Comparison of ENCODE assay signal across 21 cellular contexts in the genomic region with DNA sequence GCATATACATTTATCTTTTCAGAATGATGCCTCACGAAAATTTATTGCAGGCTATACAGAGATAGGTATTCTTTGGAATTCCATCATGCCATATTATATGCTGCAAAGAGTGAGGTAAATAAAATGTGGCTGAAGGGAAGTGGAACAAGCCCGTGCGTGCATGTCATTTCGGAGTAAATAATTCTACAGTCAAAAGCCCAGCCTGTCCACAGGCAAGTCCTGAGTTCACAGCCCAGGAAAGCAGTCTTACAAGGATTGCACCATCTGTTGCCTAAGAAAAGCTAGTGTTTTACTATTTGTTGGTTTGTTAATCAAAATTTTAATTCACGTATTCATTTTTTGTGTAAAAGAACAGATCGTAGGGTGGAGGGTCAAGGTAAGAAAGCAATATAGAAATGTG.
DNase-seq lines count a peak whose midpoint lies in the region; ATAC-seq and TF ChIP-seq lines count a peak whose summit lies in the region.
"Had no signal": no experiment of that assay in that cellular context is flagged by ENCODE, and none has a peak within 500 bp of the region (broad histone marks: within the 10 kb centered on the region; RNA-seq: fewer than 3 reads in every experiment).

No MANE protein-coding gene starts in this region.

- TF ChIP-seq POLR2A in gastrocnemius medialis (IDR thresholded peaks at IDR 0.05) = no peak

- H3K27ac ChIP-seq in smooth muscle cell (ENCODE audit: low read depth) (peak overlapping the region; percentile 68), gastrocnemius medialis (no peak overlapping the region)
- H3K27ac ChIP-seq: right atrium auricular region, SJSA1 had no signal

- no peaks in the 10 kb centered on the region for H3K4me1 ChIP-seq in smooth muscle cell (ENCODE audit: low read depth)
- no peaks in the 10 kb centered on the region for H3K4me1 ChIP-seq in gastrocnemius medialis
- H3K4me1 ChIP-seq: HAP-1, right atrium auricular region, SJSA1 had no signal

- H3K4me3 ChIP-seq in smooth muscle cell (no peak overlapping the region), gastrocnemius medialis (no peak overlapping the region)
- H3K4me3 ChIP-seq: HAP-1, right atrium auricular region, SJSA1 had no signal

- no peaks in the 10 kb centered on the region for H3K36me3 Mint-ChIP-seq in brain
- peaks cover 0 to 11% of the 10 kb centered on the region in 2 donors for H3K36me3 Mint-ChIP-seq in activated naive CD4-positive, alpha-beta T cell treated with anti-CD3 and anti-CD28 coated beads, Interleukin-2, amount 50 U/mL, for 72 hours

- H3K27me3 ChIP-seq in smooth muscle cell (ENCODE audit: low read depth) (no peaks in the 10 kb centered on the region), gastrocnemius medialis (no peaks in the 10 kb centered on the region)
- H3K27me3 ChIP-seq: right atrium auricular region, SJSA1 had no signal

- intact Hi-C loops in gastrocnemius medialis (cut with DNase I; ENCODE audit: low total_unique reads) = no loop called here

- no peaks in the 10 kb centered on the region for H3K36me3 ChIP-seq in smooth muscle cell (ENCODE audit: low read depth)
- no peaks in the 10 kb centered on the region for H3K36me3 ChIP-seq in gastrocnemius medialis
- H3K36me3 ChIP-seq: HAP-1, right atrium auricular region, SJSA1 had no signal

- in situ Hi-C loops in gastrocnemius medialis (cut with MboI; ENCODE audit: low sequenced_read_pairs in 4 of 4) = no loop called here

- no peak overlapping the region for H3K9ac ChIP-seq in smooth muscle cell (ENCODE audit: low read depth)

- peaks cover 11% of the 10 kb centered on the region for H3K27me3 Mint-ChIP-seq in brain

- H3K79me2 ChIP-seq in smooth muscle cell (ENCODE audit: low read depth) = no peaks in the 10 kb centered on the region

- H3K4me3 Mint-ChIP-seq in brain = peak overlapping the region in 2 of 5 experiments; percentile 7 to 36
- H3K4me3 Mint-ChIP-seq: activated naive CD4-positive, alpha-beta T cell treated with anti-CD3 and anti-CD28 coated beads for 36 hours; activated T-cell treated with anti-CD3 and anti-CD28 coated beads, Interleukin-2, amount 50 U/mL, for 72 hours; T-helper 1 cell treated with Interleukin-12 subunit alpha and Interleukin-12 subunit beta and Interleukin-4 antibody, amounts not matched to agents 30 μg/mL and 1 μg/mL, for 36 hours had no signal

- 75% methylated on average over 6 of the region's 6 CpGs for WGBS in smooth muscle cell (ENCODE audit: low lambda C conversion rate)

- peak; percentile 4 for DNase-seq in HPDE6-E6E7 (ENCODE audit: extremely low spot score)
- peak; percentile 42 for DNase-seq in fibroblast of the conjunctiva (ENCODE audit: low read depth)
- DNase-seq in smooth muscle cell (lab: John Stamatoyannopoulos, UW; ENCODE audit: unreplicated experiment) = no peak
- DNase-seq in activated naive CD4-positive, alpha-beta T cell treated with anti-CD3 and anti-CD28 coated beads, Interleukin-2, amount 50 U/mL, for 72 hours (ENCODE audit: low spot score in 2 of 2) = no peak
- DNase-seq in gastrocnemius medialis = no peak
- DNase-seq in DMS53 (lab: John Stamatoyannopoulos, UW) = no peak
- DNase-seq: activated CD4-positive, alpha-beta T cell treated with anti-CD3 and anti-CD28 coated beads for 4 hours; activated naive CD4-positive, alpha-beta T cell treated with anti-CD3 and anti-CD28 coated beads for 36 hours; activated T-cell treated with anti-CD3 and anti-CD28 coated beads, Interleukin-2, amount 50 U/mL, for 72 hours; anterior cingulate cortex; DMS79 treated with DMSO at 0.1 percent for 48 hours; glutamatergic neuron; KG1; NCI-H1694 treated with DMSO at 0.1 percent for 48 hours; PC-3; stimulated activated CD4-positive, alpha-beta T cell treated with anti-CD3 and anti-CD28 coated beads, Interleukin-15, amount 100 ng/mL, for 24 hours had no signal

- no peaks in the 10 kb centered on the region for H3F3A ChIP-seq in smooth muscle cell (ENCODE audit: low read depth)

- H3K27ac Mint-ChIP-seq in brain = peak overlapping the region in 3 of 5 experiments; percentile 6 to 86 (median 43)
- H3K27ac Mint-ChIP-seq in activated naive CD4-positive, alpha-beta T cell treated with anti-CD3 and anti-CD28 coated beads, Interleukin-2, amount 50 U/mL, for 72 hours = no peak overlapping the region
- H3K27ac Mint-ChIP-seq: activated naive CD4-positive, alpha-beta T cell treated with anti-CD3 and anti-CD28 coated beads for 36 hours; activated T-cell treated with anti-CD3 and anti-CD28 coated beads, Interleukin-2, amount 50 U/mL, for 72 hours; T-helper 1 cell treated with Interleukin-12 subunit alpha and Interleukin-12 subunit beta and Interleukin-4 antibody, amounts not matched to agents 30 μg/mL and 1 μg/mL, for 36 hours had no signal

- peak overlapping the region; percentile 0 for H2AFZ ChIP-seq in smooth muscle cell (ENCODE audit: low read depth)

- H3K4me1 Mint-ChIP-seq in brain = peaks cover 14% of the 10 kb centered on the region

- no peak for ATAC-seq in activated naive CD4-positive, alpha-beta T cell treated with anti-CD3 and anti-CD28 coated beads, Interleukin-2, amount 50 U/mL, for 72 hours
- ATAC-seq in gastrocnemius medialis = no peak
- ATAC-seq: activated T-cell treated with anti-CD3 and anti-CD28 coated beads, Interleukin-2, amount 50 U/mL, for 72 hours; PC-3 had no signal

- no peak overlapping the region for H3K4me2 ChIP-seq in smooth muscle cell

- no peaks in the 10 kb centered on the region for H4K20me1 ChIP-seq in smooth muscle cell (ENCODE audit: low read depth)

- H3K9me3 ChIP-seq in smooth muscle cell (replicated peaks; ENCODE audit: low read depth) = no peaks in the 10 kb centered on the region
- no peaks in the 10 kb centered on the region for H3K9me3 ChIP-seq in gastrocnemius medialis
- H3K9me3 ChIP-seq: HAP-1, right atrium auricular region, SJSA1 had no signal

- TF ChIP-seq CTCF in brain (conservative IDR thresholded peaks at IDR 0.05) = no peak
- TF ChIP-seq CTCF in smooth muscle cell (IDR thresholded peaks at IDR 0.05; ENCODE audit: borderline replicate concordance, insufficient read depth, poor library complexity, severe bottlenecking) = no peak
- no peak for TF ChIP-seq CTCF in gastrocnemius medialis (IDR thresholded peaks at IDR 0.05 in 4 of 5, conservative IDR thresholded peaks at IDR 0.05 in 1 of 5)

- peaks cover 3 to 19% (median 14%) of the 10 kb centered on the region in 5 experiments for H3K9me3 Mint-ChIP-seq in brain
- H3K9me3 Mint-ChIP-seq in activated naive CD4-positive, alpha-beta T cell treated with anti-CD3 and anti-CD28 coated beads, Interleukin-2, amount 50 U/mL, for 72 hours = peaks cover 4 to 18% of the 10 kb centered on the region in 2 donors

Comparison
In these comparisons a context has a peak if more than half of its experiments do, and no peak if none do; other contexts are left out.
1. DNase-seq: peak in HPDE6-E6E7 (single experiment) and fibroblast of the conjunctiva (single experiment); none in smooth muscle cell (single experiment), activated naive CD4-positive, alpha-beta T cell treated with anti-CD3 and anti-CD28 coated beads, Interleukin-2, amount 50 U/mL, for 72 hours (0 of 2), gastrocnemius medialis (0 of 2) and DMS53 (single experiment).
2. H3K27ac Mint-ChIP-seq: peak in brain (3 of 5); none in activated naive CD4-positive, alpha-beta T cell treated with anti-CD3 and anti-CD28 coated beads, Interleukin-2, amount 50 U/mL, for 72 hours (0 of 2).